ENCODE assay signal across 1 cellular context in the genomic region with DNA sequence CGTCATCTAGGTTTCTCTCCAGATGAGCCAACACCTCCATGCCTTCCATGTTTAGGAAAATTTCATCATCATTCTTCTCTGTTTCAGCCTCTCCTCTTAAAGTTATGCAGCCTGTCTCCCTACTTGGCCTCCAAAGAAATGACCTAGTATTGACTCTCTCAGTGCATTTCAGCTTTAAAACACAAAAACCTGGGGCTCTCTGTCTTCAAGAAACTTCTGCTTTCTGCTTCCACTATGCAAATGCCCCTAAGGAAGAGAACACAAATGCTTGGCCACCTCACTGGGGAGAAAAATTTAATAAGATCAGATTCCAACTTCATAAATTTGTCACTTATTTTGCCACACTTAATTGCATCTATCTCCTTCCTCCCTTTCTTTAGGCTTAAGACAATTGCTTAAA.
TF ChIP-seq lines count a peak whose summit lies in the region.

No MANE protein-coding gene starts in this region.

TF ChIP-seq in HepG2, 621 proteins besides CTCF, POLR2A, EP300 and RAD21 (continued from another document):
- TF ChIP-seq, protein P1, sequence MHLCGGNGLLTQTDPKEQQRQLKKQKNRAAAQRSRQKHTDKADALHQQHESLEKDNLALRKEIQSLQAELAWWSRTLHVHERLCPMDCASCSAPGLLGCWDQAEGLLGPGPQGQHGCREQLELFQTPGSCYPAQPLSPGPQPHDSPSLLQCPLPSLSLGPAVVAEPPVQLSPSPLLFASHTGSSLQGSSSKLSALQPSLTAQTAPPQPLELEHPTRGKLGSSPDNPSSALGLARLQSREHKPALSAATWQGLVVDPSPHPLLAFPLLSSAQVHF (CRISPR knock-in tag; IDR thresholded peaks at IDR 0.05) = no peak
